ENCODE assay signal across 28 cellular contexts in genomic region chr7:6151994-6152735, GRCh38.
"Had no signal": no experiment of that assay in that cellular context is flagged by ENCODE, and none has a peak within 500 bp of the region (broad histone marks: within the 10 kb centered on the region; RNA-seq: fewer than 3 reads in every experiment).

No MANE protein-coding gene starts in this region.

- H3K27me3 Mint-ChIP-seq: activated CD4-positive, alpha-beta T cell treated with anti-CD3 and anti-CD28 coated beads, Interleukin-2, amount 10 ng/mL, durations not matched to agents 24 days and 14 days; activated CD8-positive, alpha-beta T cell treated with anti-CD3 and anti-CD28 coated beads for 36 hours; activated naive CD8-positive, alpha-beta T cell treated with anti-CD3 and anti-CD28 coated beads for 36 hours; activated T-helper 17 cell treated with anti-CD3 and anti-CD28 coated beads, Interleukin-2, amount 50 U/mL, for 72 hours had no signal

- DNase-seq: activated CD4-positive, alpha-beta T cell treated with anti-CD3 and anti-CD28 coated beads, Interleukin-2, amount 10 ng/mL, durations not matched to agents 24 days and 14 days; activated CD4-positive, alpha-beta T cell treated with anti-CD3 and anti-CD28 coated beads, Interleukin-2, amount 50 U/mL, for 4 hours; activated CD8-positive, alpha-beta T cell treated with anti-CD3 and anti-CD28 coated beads for 36 hours; activated effector memory CD4-positive, alpha-beta T cell treated with anti-CD3 and anti-CD28 coated beads, Interleukin-2, amount 50 U/mL, for 16 hours; activated naive CD4-positive, alpha-beta T cell; activated naive CD4-positive, alpha-beta T cell treated with anti-CD3 and anti-CD28 coated beads, Interleukin-2, amount 50 U/mL, for 16 hours; activated naive CD8-positive, alpha-beta T cell treated with anti-CD3 and anti-CD28 coated beads for 36 hours; activated T-cell treated with anti-CD3 and anti-CD28 coated beads, Interleukin-2, amount 50 U/mL, for 1 hour; activated T-cell treated with anti-CD3 and anti-CD28 coated beads, Interleukin-2, amount 50 U/mL, for 72 hours; amniotic stem cell; aorta; brain microvascular endothelial cell; central memory CD4-positive, alpha-beta T cell; Karpas-422; MG63; NCI-H1048; NCI-H1105 treated with DMSO at 0.1 percent for 48 hours; NCI-H1436 treated with DMSO at 0.1 percent for 48 hours; NCI-H1694 treated with DMSO at 0.1 percent for 48 hours; NCI-H2029; NCI-H345; NCI-H524 treated with DMSO at 0.1 percent for 48 hours; SW 1271; T-helper 1 cell; T1000 had no signal

- H3K27ac ChIP-seq: brain microvascular endothelial cell had no signal

- H3K4me3 ChIP-seq: MG63 had no signal

- H3K4me3 Mint-ChIP-seq: activated CD4-positive, alpha-beta T cell treated with anti-CD3 and anti-CD28 coated beads, Interleukin-2, amount 10 ng/mL, durations not matched to agents 24 days and 14 days; activated CD8-positive, alpha-beta T cell treated with anti-CD3 and anti-CD28 coated beads for 36 hours; activated naive CD8-positive, alpha-beta T cell treated with anti-CD3 and anti-CD28 coated beads for 36 hours; activated T-cell treated with anti-CD3 and anti-CD28 coated beads, Interleukin-2, amount 50 U/mL, for 72 hours; activated T-helper 17 cell treated with anti-CD3 and anti-CD28 coated beads, Interleukin-2, amount 50 U/mL, for 72 hours had no signal

- H3K4me1 Mint-ChIP-seq: activated CD4-positive, alpha-beta T cell treated with anti-CD3 and anti-CD28 coated beads, Interleukin-2, amount 10 ng/mL, durations not matched to agents 24 days and 14 days; activated naive CD8-positive, alpha-beta T cell treated with anti-CD3 and anti-CD28 coated beads for 36 hours; activated T-helper 17 cell treated with anti-CD3 and anti-CD28 coated beads, Interleukin-2, amount 50 U/mL, for 72 hours had no signal

- ATAC-seq: activated CD8-positive, alpha-beta T cell treated with anti-CD3 and anti-CD28 coated beads for 36 hours; activated T-cell treated with anti-CD3 and anti-CD28 coated beads, Interleukin-2, amount 50 U/mL, for 72 hours; activated T-helper 17 cell treated with anti-CD3 and anti-CD28 coated beads, Interleukin-2, amount 50 U/mL, for 72 hours; Panc1; Right ventricle myocardium inferior had no signal

- H3K27ac Mint-ChIP-seq: activated CD4-positive, alpha-beta T cell treated with anti-CD3 and anti-CD28 coated beads, Interleukin-2, amount 10 ng/mL, durations not matched to agents 24 days and 14 days; activated CD8-positive, alpha-beta T cell treated with anti-CD3 and anti-CD28 coated beads for 36 hours; activated naive CD8-positive, alpha-beta T cell treated with anti-CD3 and anti-CD28 coated beads for 36 hours; activated T-cell treated with anti-CD3 and anti-CD28 coated beads, Interleukin-2, amount 50 U/mL, for 72 hours; activated T-helper 17 cell treated with anti-CD3 and anti-CD28 coated beads, Interleukin-2, amount 50 U/mL, for 72 hours had no signal

- H3K27me3 ChIP-seq: brain microvascular endothelial cell, MG63 had no signal

- H3K9me3 ChIP-seq: MG63 had no signal
